ENCODE assay signal across 19 cellular contexts in the genomic region with DNA sequence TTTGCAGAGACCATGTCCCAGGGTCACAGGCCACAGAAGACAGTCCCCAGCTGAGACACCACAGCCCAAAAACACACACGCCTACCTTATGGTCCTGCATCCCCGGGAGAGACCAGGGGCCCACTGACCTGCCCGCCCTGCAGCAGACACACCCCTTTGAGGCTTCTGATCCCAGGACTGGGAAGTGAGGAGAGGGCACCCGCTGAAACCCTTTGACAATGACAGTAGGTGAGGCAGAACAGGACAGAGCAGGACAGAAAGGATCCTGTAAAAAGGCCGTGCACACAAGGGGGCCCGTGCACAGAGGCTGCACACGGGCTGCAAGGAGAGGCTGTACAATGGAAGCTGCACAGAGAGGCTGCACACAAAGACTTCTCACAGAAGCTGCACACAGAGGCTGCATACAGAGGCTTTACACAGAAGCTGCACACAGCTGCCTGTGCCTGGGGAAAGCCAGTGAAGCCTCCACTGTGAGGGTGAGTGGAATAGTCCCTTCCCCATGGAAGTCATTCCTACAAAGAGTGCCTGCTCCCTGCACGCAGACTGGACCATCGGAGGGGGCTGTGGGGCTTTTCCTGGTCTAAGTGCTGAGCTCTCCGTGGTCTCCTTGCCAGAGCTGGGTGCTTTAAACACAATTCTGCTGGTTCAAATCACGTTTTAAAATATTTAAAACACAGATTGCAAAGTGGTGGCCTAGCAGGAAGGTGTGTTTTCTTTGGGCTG. TPM values are rescaled to one million over a fixed set of nuclear protein-coding genes. Genes with fewer than 3 reads are reported as not detected.
DNase-seq lines count a peak whose midpoint lies in the region; ATAC-seq lines count a peak whose summit lies in the region.
"Had no signal": no experiment of that assay in that cellular context is flagged by ENCODE, and none has a peak within 500 bp of the region (broad histone marks: within the 10 kb centered on the region; RNA-seq: fewer than 3 reads in every experiment).

No MANE protein-coding gene starts in this region.

- no peaks in the 10 kb centered on the region for H3K27me3 Mint-ChIP-seq in activated naive CD8-positive, alpha-beta T cell treated with anti-CD3 and anti-CD28 coated beads, Interleukin-2, amount 50 U/mL, for 24 hours

- H3K9ac ChIP-seq in neuronal stem cell (ENCODE audit: low read depth, low read length, poor library complexity) = no peak overlapping the region

- H4K91ac ChIP-seq in neuronal stem cell (ENCODE audit: low read depth, low read length, poor library complexity) = no peak overlapping the region

- no peak overlapping the region for H3K18ac ChIP-seq in neuronal stem cell (ENCODE audit: low read length)

- no peak overlapping the region for H2BK120ac ChIP-seq in neuronal stem cell (ENCODE audit: low read depth, low read length)

- H2AK5ac ChIP-seq in neuronal stem cell (ENCODE audit: low read depth, low read length) = no peak overlapping the region

- H3K23ac ChIP-seq in neuronal stem cell (ENCODE audit: low read depth, low read length, poor library complexity) = peak overlapping the region; percentile 3

- peaks cover 0 to 3% of the 10 kb centered on the region in 2 donors for H3K4me1 ChIP-seq in neuronal stem cell (ENCODE audit: control insufficient read depth in 2 of 2, insufficient read depth in 1 of 2, low read depth in 1 of 2, low read length in 2 of 2)

- no peaks in the 10 kb centered on the region for H3K9me3 Mint-ChIP-seq in activated naive CD8-positive, alpha-beta T cell treated with anti-CD3 and anti-CD28 coated beads, Interleukin-2, amount 50 U/mL, for 24 hours
- H3K9me3 Mint-ChIP-seq: CD8-positive, alpha-beta memory T cell had no signal

- no peak overlapping the region for H3K4me2 ChIP-seq in neuronal stem cell (ENCODE audit: insufficient read depth, low read length, poor library complexity, severe bottlenecking)

- no peak overlapping the region for H2BK12ac ChIP-seq in neuronal stem cell (ENCODE audit: low read length)

- H3K4me1 Mint-ChIP-seq in activated naive CD8-positive, alpha-beta T cell treated with anti-CD3 and anti-CD28 coated beads, Interleukin-2, amount 50 U/mL, for 24 hours = no peaks in the 10 kb centered on the region
- H3K4me1 Mint-ChIP-seq: CD8-positive, alpha-beta memory T cell had no signal

- no peak overlapping the region for H3K4me3 Mint-ChIP-seq in activated naive CD8-positive, alpha-beta T cell treated with anti-CD3 and anti-CD28 coated beads, Interleukin-2, amount 50 U/mL, for 24 hours
- H3K4me3 Mint-ChIP-seq: CD8-positive, alpha-beta memory T cell had no signal

- H3K4me3 ChIP-seq in neuronal stem cell (ENCODE audit: low read length in 2 of 2) = no peak overlapping the region

- no peak overlapping the region for H3K4ac ChIP-seq in neuronal stem cell (ENCODE audit: low read length)

- peak overlapping the region; percentile 78 for H2BK15ac ChIP-seq in neuronal stem cell (ENCODE audit: low read length)

- H3K14ac ChIP-seq in neuronal stem cell (ENCODE audit: low read length) = no peak overlapping the region

- ATAC-seq in GM18870 (IDR thresholded peaks at IDR 0.05; ENCODE audit: unreplicated experiment) (no peak), GM21528 (IDR thresholded peaks at IDR 0.05; ENCODE audit: low FRiP score, unreplicated experiment) (no peak)
- no peak for ATAC-seq in activated naive CD8-positive, alpha-beta T cell treated with anti-CD3 and anti-CD28 coated beads, Interleukin-2, amount 50 U/mL, for 24 hours

- no CpG with 5 or more reads among the region's 11 CpGs for WGBS in neuronal stem cell (ENCODE audit: extremely low coverage in 2 of 2, insufficient read length in 2 of 2, insufficient replicate concordance in 1 of 2), 2 donors

- H3K27ac ChIP-seq in neuronal stem cell (replicated peaks; ENCODE audit: low read length) = no peak overlapping the region
- H3K27ac ChIP-seq: C4-2B had no signal

- no peaks in the 10 kb centered on the region for H3K36me3 ChIP-seq in neuronal stem cell (replicated peaks in 1 of 2; ENCODE audit: control insufficient read depth in 2 of 2, insufficient read depth in 2 of 2, low read length in 2 of 2)

- peak; percentile 38 for DNase-seq in activated effector memory CD4-positive, alpha-beta T cell treated with anti-CD3 and anti-CD28 coated beads, Interleukin-2, amount 50 U/mL, for 16 hours
- DNase-seq in activated effector memory CD4-positive, alpha-beta T cell treated with Interleukin-2 at 50 U/mL for 16 hours = no peak
- DNase-seq in foreskin melanocyte (peak; percentile 15), neuronal stem cell (ENCODE audit: low spot score) (no peak)
- no peak for DNase-seq in activated CD4-positive, alpha-beta T cell treated with anti-CD3 and anti-CD28 coated beads for 48 hours
- no peak for DNase-seq in activated naive CD8-positive, alpha-beta T cell treated with anti-CD3 and anti-CD28 coated beads, Interleukin-2, amount 50 U/mL, for 24 hours
- DNase-seq: Calu3; CD8-positive, alpha-beta memory T cell; DMS153; IMR-90; Karpas-422; NCI-H1694; NCI-H2081; NCI-H2171 treated with DMSO at 0.1 percent for 48 hours; NCI-H524 treated with DMSO at 0.1 percent for 48 hours; NCI-H82 had no signal

- no peak overlapping the region for H3K27ac Mint-ChIP-seq in activated naive CD8-positive, alpha-beta T cell treated with anti-CD3 and anti-CD28 coated beads, Interleukin-2, amount 50 U/mL, for 24 hours
- H3K27ac Mint-ChIP-seq: CD8-positive, alpha-beta memory T cell had no signal

- H3K79me1 ChIP-seq in neuronal stem cell (ENCODE audit: low read depth, low read length) = no peaks in the 10 kb centered on the region

- no peaks in the 10 kb centered on the region for H3K27me3 ChIP-seq in neuronal stem cell (ENCODE audit: control insufficient read depth in 3 of 3, insufficient read depth in 3 of 3, low read depth in 1 of 3, low read length in 3 of 3)

- H2AFZ ChIP-seq in neuronal stem cell (ENCODE audit: low read length) = peak overlapping the region; percentile 84

- H3K36me3 Mint-ChIP-seq in activated naive CD8-positive, alpha-beta T cell treated with anti-CD3 and anti-CD28 coated beads, Interleukin-2, amount 50 U/mL, for 24 hours (ENCODE audit: low read depth) = no peaks in the 10 kb centered on the region
- H3K36me3 Mint-ChIP-seq: CD8-positive, alpha-beta memory T cell had no signal

- no peak overlapping the region for H4K8ac ChIP-seq in neuronal stem cell (ENCODE audit: low read depth, low read length)

- H3K9me3 ChIP-seq in neuronal stem cell (replicated peaks in 1 of 2; ENCODE audit: control insufficient read depth in 2 of 2, insufficient read depth in 1 of 2, low read depth in 1 of 2, low read length in 2 of 2) = no peaks in the 10 kb centered on the region

- no peak overlapping the region for H2BK5ac ChIP-seq in neuronal stem cell (ENCODE audit: low read length)

RNA-seq across cellular contexts. Expression of gene SFSWAP, which starts 16.6 kb away (rescaled TPM):
- polyA plus RNA-seq in neuronal stem cell (2013, experiment 1 of 2) = 48.1 TPM
- 50.5 TPM for polyA plus RNA-seq in neuronal stem cell (2013, experiment 2 of 2)

Comparison
In these comparisons a context has a peak if more than half of its experiments do, and no peak if none do; other contexts are left out.
1. DNase-seq: peak in activated effector memory CD4-positive, alpha-beta T cell treated with anti-CD3 and anti-CD28 coated beads, Interleukin-2, amount 50 U/mL, for 16 hours (single experiment) and foreskin melanocyte (single experiment); none in activated effector memory CD4-positive, alpha-beta T cell treated with Interleukin-2 at 50 U/mL for 16 hours (single experiment), neuronal stem cell (single experiment), activated CD4-positive, alpha-beta T cell treated with anti-CD3 and anti-CD28 coated beads for 48 hours (single experiment) and activated naive CD8-positive, alpha-beta T cell treated with anti-CD3 and anti-CD28 coated beads, Interleukin-2, amount 50 U/mL, for 24 hours (single experiment).